Comparison of ENCODE assay signal across 8 cellular contexts in the genomic region with DNA sequence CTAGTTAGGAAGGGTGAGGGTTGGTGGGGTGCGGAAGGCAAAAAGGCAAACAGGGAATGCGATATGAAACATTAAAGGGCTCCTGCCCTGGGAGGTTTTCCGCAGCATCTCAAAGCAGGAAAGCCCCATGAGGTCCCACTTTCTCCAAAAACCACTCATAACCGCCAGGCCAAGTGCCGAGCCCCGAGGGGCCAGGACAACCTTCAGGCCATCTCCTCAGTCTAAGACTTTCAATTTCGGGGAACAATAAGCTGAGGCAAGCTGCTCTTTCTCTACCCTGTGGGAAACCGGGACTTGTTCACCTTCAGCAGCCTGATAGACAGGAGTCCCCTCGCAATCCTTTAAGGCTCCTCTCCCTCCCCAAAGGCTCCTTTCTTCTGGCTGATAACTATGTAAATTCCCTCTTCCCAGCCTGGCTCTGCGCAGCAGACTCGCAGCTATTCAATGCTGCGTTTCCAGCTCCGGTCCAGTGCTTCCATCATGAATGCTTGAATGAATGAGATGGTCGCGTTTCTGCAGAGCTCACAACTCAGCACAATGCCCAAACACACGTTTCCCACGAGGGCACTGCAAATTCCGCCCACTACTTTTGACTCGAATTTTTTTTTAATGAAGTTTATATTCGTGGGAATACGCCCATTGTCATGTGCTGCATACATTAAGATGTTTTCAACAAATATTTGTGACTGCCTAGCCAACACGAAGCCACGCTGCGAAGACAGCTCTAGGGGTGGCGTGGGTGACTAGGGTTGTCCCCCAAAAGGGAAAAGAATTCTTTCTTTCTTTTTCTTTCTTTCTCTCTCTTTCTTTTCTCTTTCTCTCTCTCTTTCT. TPM values are rescaled to one million over a fixed set of nuclear protein-coding genes. Genes with fewer than 3 reads are reported as not detected.
DNase-seq lines count a peak whose midpoint lies in the region; ATAC-seq, FAIRE-seq and TF ChIP-seq lines count a peak whose summit lies in the region.

No MANE protein-coding gene starts in this region.

- peaks cover 4% of the 10 kb centered on the region for H3K9me3 Mint-ChIP-seq in natural killer cell treated with Interleukin-12 subunit alpha and Interleukin-12 subunit beta and Interleukin-15 and Interleukin-18, amount 100 ng/mL, for 72 hours
- H3K9me3 Mint-ChIP-seq in natural killer cell (peaks cover 0 to 3% of the 10 kb centered on the region in 2 donors), chondrocyte (ENCODE audit: low read depth) (peaks cover 8% of the 10 kb centered on the region)

- H3K27me3 Mint-ChIP-seq in natural killer cell treated with Interleukin-12 subunit alpha and Interleukin-12 subunit beta and Interleukin-15 and Interleukin-18, amount 100 ng/mL, for 72 hours: peaks cover 26 to 37% of the 10 kb centered on the region in 2 donors
- H3K27me3 Mint-ChIP-seq in natural killer cell (ENCODE audit: low read depth in 2 of 2) (peaks cover 31 to 33% of the 10 kb centered on the region in 2 donors), chondrocyte (ENCODE audit: low read depth) (peaks cover 21% of the 10 kb centered on the region)

- peaks cover 6 to 7% of the 10 kb centered on the region in 2 donors for H3K4me1 Mint-ChIP-seq in natural killer cell treated with Interleukin-12 subunit alpha and Interleukin-12 subunit beta and Interleukin-15 and Interleukin-18, amount 100 ng/mL, for 72 hours (ENCODE audit: low read depth in 2 of 2)
- peaks cover 8% of the 10 kb centered on the region in 2 donors for H3K4me1 Mint-ChIP-seq in natural killer cell
- peaks cover 9% of the 10 kb centered on the region for H3K4me1 Mint-ChIP-seq in chondrocyte (ENCODE audit: low read depth)

- ATAC-seq in natural killer cell treated with Interleukin-12 subunit alpha and Interleukin-12 subunit beta and Interleukin-15 and Interleukin-18, amount 100 ng/mL, for 72 hours: no peak
- ATAC-seq in natural killer cell (no peak), GM19397 (IDR thresholded peaks at IDR 0.05; ENCODE audit: unreplicated experiment) (no peak), GM21528 (IDR thresholded peaks at IDR 0.05; ENCODE audit: low FRiP score, unreplicated experiment) (no peak)

- H3K4me1 ChIP-seq in mesodermal cell (ENCODE audit: control insufficient read depth, insufficient read depth, low read length, poor library complexity, severe bottlenecking): peaks cover 3% of the 10 kb centered on the region

- intact Hi-C loops in natural killer cell (cut with micrococcal nuclease): no loop called here

- H3K27ac ChIP-seq in mesodermal cell (ENCODE audit: low read depth, low read length, severe bottlenecking): no peak overlapping the region

- in situ Hi-C loops in KBM-7 (cut with MboI; ENCODE audit: low pct_unique_long_range_greater_than_20kb, low sequenced_read_pairs): no loop called here

- H3K4me3 Mint-ChIP-seq in natural killer cell treated with Interleukin-12 subunit alpha and Interleukin-12 subunit beta and Interleukin-15 and Interleukin-18, amount 100 ng/mL, for 72 hours: peak overlapping the region; percentile 32
- H3K4me3 Mint-ChIP-seq in natural killer cell (no peak overlapping the region), chondrocyte (ENCODE audit: unreplicated experiment) (peak overlapping the region; percentile 76)

- no peak for DNase-seq in natural killer cell treated with Interleukin-12 subunit alpha and Interleukin-12 subunit beta and Interleukin-15 and Interleukin-18, amount 100 ng/mL, for 72 hours (ENCODE audit: low spot score)
- DNase-seq in natural killer cell (no peak), chondrocyte (ENCODE audit: low spot score) (no peak), KBM-7 (no peak), RCC 7860 (ENCODE audit: low spot score) (no peak)

- H3K9me3 ChIP-seq in mesodermal cell (ENCODE audit: control insufficient read depth, low read length): no peaks in the 10 kb centered on the region

- H3K27ac Mint-ChIP-seq in natural killer cell treated with Interleukin-12 subunit alpha and Interleukin-12 subunit beta and Interleukin-15 and Interleukin-18, amount 100 ng/mL, for 72 hours: no peak overlapping the region
- no peak overlapping the region for H3K27ac Mint-ChIP-seq in natural killer cell
- no peak overlapping the region for H3K27ac Mint-ChIP-seq in chondrocyte (ENCODE audit: unreplicated experiment)

- H3K36me3 Mint-ChIP-seq in natural killer cell treated with Interleukin-12 subunit alpha and Interleukin-12 subunit beta and Interleukin-15 and Interleukin-18, amount 100 ng/mL, for 72 hours: peaks cover 12% of the 10 kb centered on the region
- peaks cover 7% of the 10 kb centered on the region for H3K36me3 Mint-ChIP-seq in natural killer cell
- peaks cover 6% of the 10 kb centered on the region for H3K36me3 Mint-ChIP-seq in chondrocyte (ENCODE audit: low read depth)

- peak overlapping the region; percentile 71 for H3K4me3 ChIP-seq in mesodermal cell (ENCODE audit: extremely low read depth, insufficient read depth, low read length, poor library complexity, severe bottlenecking)

- no peak for FAIRE-seq in RCC 7860 (lab: Jason Lieb, UNC)

- 1 to 18% methylated on average over 11 to 19 of the region's 25 CpGs for WGBS in mesodermal cell (ENCODE audit: insufficient coverage in 2 of 2), 2 experiments

- TF ChIP-seq CTCF in natural killer cell (IDR thresholded peaks at IDR 0.05) (no peak), chondrocyte (IDR thresholded peaks at IDR 0.05) (no peak)

- no peaks in the 10 kb centered on the region for H3K36me3 ChIP-seq in mesodermal cell (ENCODE audit: control insufficient read depth, insufficient read depth, low read length)

RNA-seq across cellular contexts. Expression of a gene that starts 1.4 kb away (rescaled TPM):
- total RNA-seq in natural killer cell treated with Interleukin-12 subunit alpha and Interleukin-12 subunit beta and Interleukin-15 and Interleukin-18, amount 100 ng/mL, for 72 hours: not detected
- total RNA-seq in natural killer cell (not detected), chondrocyte (2.3 to 3.9 TPM (median 2.5 TPM) in 3 replicates)
- 41.0 TPM for polyA plus RNA-seq in mesodermal cell (2013, experiment 1 of 2)
- polyA plus RNA-seq in mesodermal cell (2013, experiment 2 of 2): 37.3 TPM
